8 cellular contexts compared by ENCODE assay signal in the genomic region with DNA sequence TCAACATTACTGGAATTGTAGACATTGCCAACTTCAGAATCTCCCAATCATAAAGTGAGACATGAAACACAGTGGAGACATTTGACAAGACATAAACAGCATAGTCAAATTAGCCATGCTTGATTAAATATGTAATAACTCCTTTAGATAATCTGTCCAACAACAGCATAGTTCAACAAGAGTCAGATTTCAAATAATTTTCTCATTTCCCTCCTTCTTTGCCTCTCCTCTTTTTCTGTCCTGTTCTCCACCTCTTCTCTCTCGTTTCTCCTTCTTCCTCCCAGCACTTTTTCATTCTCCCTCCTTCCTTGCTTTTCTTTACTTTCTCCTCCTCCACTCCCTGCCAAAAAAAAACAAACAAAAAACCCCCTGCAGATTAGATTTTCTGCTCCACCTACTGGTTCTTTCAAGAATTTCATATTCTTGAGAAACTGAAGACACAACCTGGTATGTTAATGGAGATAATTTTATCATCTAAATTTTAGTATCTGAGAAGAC. TPM values are rescaled to one million over a fixed set of nuclear protein-coding genes. Genes with fewer than 3 reads are reported as not detected.
DNase-seq lines count a peak whose midpoint lies in the region; ATAC-seq and TF ChIP-seq lines count a peak whose summit lies in the region.

No MANE protein-coding gene starts in this region.

- H3K9me3 ChIP-seq in Panc1 (ENCODE audit: control insufficient read depth, insufficient read depth, low read depth, low read length) (no peaks in the 10 kb centered on the region), ovary (no peaks in the 10 kb centered on the region)

- H3K4me3 ChIP-seq in Panc1 (ENCODE audit: low read depth in 2 of 2, low read length in 2 of 2): no peak overlapping the region
- H3K4me3 ChIP-seq in ovary: no peak overlapping the region

- TF ChIP-seq CTCF in GM12872 (IDR thresholded peaks at IDR 0.05; ENCODE audit: insufficient read depth, low read depth, low read length) (peak; percentile 38; the same call in 2 of the 3 replicates), Panc1 (IDR thresholded peaks at IDR 0.05) (peak; percentile 46; the same call in 1 of the 2 replicates), ovary (IDR thresholded peaks at IDR 0.05) (no peak)

- TF ChIP-seq EP300 in ovary (IDR thresholded peaks at IDR 0.05): no peak

- intact Hi-C loops in Panc1 (cut with micrococcal nuclease; ENCODE audit: unreplicated experiment) (loop anchor here (10.0 kb wide), 1 partner anchor 248 kb away; no protein-coding TSS in a partner anchor), ovary (cut with DNase I) (no loop called here)

- in situ Hi-C loops in ACHN (cut with HindIII; ENCODE audit: low pct_ligation_motif_present, low pct_unique_long_range_greater_than_20kb, low sequenced_read_pairs) (no loop called here), Panc1 (cut with HindIII; ENCODE audit: low pct_unique_long_range_greater_than_20kb, low sequenced_read_pairs) (no loop called here)

- TF ChIP-seq POLR2A in erythroblast (IDR thresholded peaks at IDR 0.05; ENCODE audit: low read length) (no peak), ovary (IDR thresholded peaks at IDR 0.05) (no peak)

- H3K4me1 ChIP-seq in Panc1 (ENCODE audit: control insufficient read depth, insufficient read depth, low read length) (no peaks in the 10 kb centered on the region), ovary (ENCODE audit: insufficient read depth) (no peaks in the 10 kb centered on the region)

- CTCF ChIA-PET in Panc1 (lab: Charles Lee): no interaction called here

- peaks cover 3% of the 10 kb centered on the region; the same call in 1 of the 2 replicates for H3K27me3 ChIP-seq in Panc1 (ENCODE audit: control insufficient read depth, insufficient read depth, low read length)
- no peaks in the 10 kb centered on the region for H3K27me3 ChIP-seq in ovary

- ATAC-seq in HG02678 (IDR thresholded peaks at IDR 0.05; ENCODE audit: unreplicated experiment) (peak; percentile 65), Panc1 (no peak)

- H3K27ac ChIP-seq in Panc1 (ENCODE audit: low read length) (no peak overlapping the region), ovary (no peak overlapping the region)

- 3 to 7% (median 5%) methylated on average over 1 of the region's 1 CpG for WGBS in ovary, 3 donors

- POLR2A ChIA-PET in Panc1 (lab: Charles Lee): no interaction called here

- H3K36me3 ChIP-seq in Panc1 (ENCODE audit: control insufficient read depth, insufficient read depth, low read length) (no peaks in the 10 kb centered on the region), ovary (no peaks in the 10 kb centered on the region)

- DNase-seq in ACHN (peak; percentile 41), Panc1 (ENCODE audit: low read depth, low spot score) (no peak), erythroblast (lab: John Stamatoyannopoulos, UW) (peak; percentile 53), ovary (no peak), NCI-H2029 (lab: John Stamatoyannopoulos, UW) (no peak)
- DNase-seq in stimulated activated CD4-positive, alpha-beta T cell treated with anti-CD3 and anti-CD28 coated beads, Interleukin-2, amount 100 ng/mL, for 24 hours: no peak

- BruUV-seq in Panc1 (replicated peaks; lab: Mats Ljungman, UMichigan): no TSS peak

RNA-seq across cellular contexts. Expression of gene CPOX, which starts 20.1 kb away (rescaled TPM):
- total RNA-seq in Panc1 (2021; ENCODE audit: unreplicated experiment): 14.7 TPM
- 28.2 TPM for polyA plus RNA-seq in Panc1 (2012; ENCODE audit: insufficient read length)
- total RNA-seq in ovary: 10 to 100 TPM; 11.2 to 19.9 (median 17.1) TPM
- 10 to 100 TPM; 10.6 to 15.2 TPM for polyA plus RNA-seq in ovary

RNA-seq across cellular contexts. Expression of gene GPR15, which starts 41.5 kb away (rescaled TPM):
- not detected for total RNA-seq in Panc1 (2021; ENCODE audit: unreplicated experiment)
- not detected for polyA plus RNA-seq in Panc1 (2012; ENCODE audit: insufficient read length)
- under 1 TPM in 1 of 7 donors, not detected in 6; 0.23 TPM for total RNA-seq in ovary
- not detected for polyA plus RNA-seq in ovary

RNA-seq across cellular contexts. Expression of gene CLDND1, which starts 50.6 kb away (rescaled TPM):
- total RNA-seq in Panc1 (2021; ENCODE audit: unreplicated experiment): 77.3 TPM
- 73.1 TPM for polyA plus RNA-seq in Panc1 (2012; ENCODE audit: insufficient read length)
- total RNA-seq in ovary: 100 to 1,000 TPM in 2 of 7 donors, 10 to 100 TPM in 5; 82.5 to 155 (median 93.4) TPM
- polyA plus RNA-seq in ovary: 10 to 100 TPM; 75.3 to 98.9 TPM

Comparison
In these comparisons a context has a peak if more than half of its experiments do, and no peak if none do; other contexts are left out.
1. DNase-seq: peak in ACHN (single experiment) and erythroblast (2 of 2); none in Panc1 (single experiment), ovary (0 of 5), stimulated activated CD4-positive, alpha-beta T cell treated with anti-CD3 and anti-CD28 coated beads, Interleukin-2, amount 100 ng/mL, for 24 hours (0 of 2) and NCI-H2029 (single experiment).
2. CTCF ChIP-seq: peak in GM12872 (single experiment) and Panc1 (single experiment); none in ovary (0 of 3).